Comparison of ENCODE assay signal across 8 cellular contexts in genomic region chr3:119295816-119296484, GRCh38. TPM values are rescaled to one million over a fixed set of nuclear protein-coding genes. Genes with fewer than 3 reads are reported as not detected.
DNase-seq lines count a peak whose midpoint lies in the region; ATAC-seq and TF ChIP-seq lines count a peak whose summit lies in the region.

No MANE protein-coding gene starts in this region.

- H3K4me1 ChIP-seq in cardiac muscle cell (ENCODE audit: low read depth) (peaks cover 54% of the 10 kb centered on the region), left lung (peaks cover 37 to 75% of the 10 kb centered on the region in 2 donors), urinary bladder (ENCODE audit: insufficient read depth) (no peaks in the 10 kb centered on the region)

- ATAC-seq in left cardiac atrium (no peak), left lung (no peak), GM19324 (IDR thresholded peaks at IDR 0.05; ENCODE audit: low FRiP score, unreplicated experiment) (no peak)
- no peak for ATAC-seq in activated T-helper 17 cell treated with anti-CD3 and anti-CD28 coated beads, Interleukin-2, amount 50 U/mL, for 72 hours (replicated peaks)

- H3K27ac ChIP-seq in cardiac muscle cell (peak overlapping the region; percentile 90), left lung (peak overlapping the region; percentile 93 to 97), urinary bladder (ENCODE audit: low read depth) (no peak overlapping the region)

- peak overlapping the region; percentile 87 for H3K4me3 ChIP-seq in cardiac muscle cell
- H3K4me3 ChIP-seq in left lung = peak overlapping the region; percentile 68 to 88
- peak overlapping the region; percentile 62 for H3K4me3 ChIP-seq in urinary bladder (ENCODE audit: low read depth, low read length)

- peaks cover 40% of the 10 kb centered on the region for H3K4me1 Mint-ChIP-seq in activated T-helper 17 cell treated with anti-CD3 and anti-CD28 coated beads, Interleukin-2, amount 50 U/mL, for 72 hours

- peak overlapping the region; percentile 86 for H3K27ac Mint-ChIP-seq in activated T-helper 17 cell treated with anti-CD3 and anti-CD28 coated beads, Interleukin-2, amount 50 U/mL, for 72 hours

- H3K27me3 ChIP-seq in cardiac muscle cell = no peaks in the 10 kb centered on the region
- no peaks in the 10 kb centered on the region for H3K27me3 ChIP-seq in left lung

- no peaks in the 10 kb centered on the region for H3K9me3 ChIP-seq in cardiac muscle cell (ENCODE audit: low read depth)
- H3K9me3 ChIP-seq in left lung = no peaks in the 10 kb centered on the region

- H3K4me3 Mint-ChIP-seq in activated T-helper 17 cell treated with anti-CD3 and anti-CD28 coated beads, Interleukin-2, amount 50 U/mL, for 72 hours = peak overlapping the region; percentile 87

- no peak for TF ChIP-seq CTCF in cardiac muscle cell (IDR thresholded peaks at IDR 0.05; ENCODE audit: low read depth, low read length)
- TF ChIP-seq CTCF in left lung (IDR thresholded peaks at IDR 0.05) = no peak

- H3K27me3 Mint-ChIP-seq in activated T-helper 17 cell treated with anti-CD3 and anti-CD28 coated beads, Interleukin-2, amount 50 U/mL, for 72 hours = no peaks in the 10 kb centered on the region

- H3K36me3 ChIP-seq in cardiac muscle cell = peaks cover 5% of the 10 kb centered on the region
- H3K36me3 ChIP-seq in left lung = peaks cover 0 to 10% of the 10 kb centered on the region in 2 donors
- H3K36me3 ChIP-seq in urinary bladder (ENCODE audit: insufficient read depth) = no peaks in the 10 kb centered on the region

- intact Hi-C loops in left cardiac atrium (cut with DNase I) (loop anchor here in 1 of 2 donors (5.0 to 10.0 kb wide), 2 partner anchors 36 to 169 kb away; partner anchors contain the start of genes POGLUT1 and TMEM39A), left lung (cut with DNase I) (loop anchor here in 1 of 2 donors (5.0 kb wide), 1 partner anchor 56 kb away; no protein-coding TSS in a partner anchor)

- H3K9me3 Mint-ChIP-seq in activated T-helper 17 cell treated with anti-CD3 and anti-CD28 coated beads, Interleukin-2, amount 50 U/mL, for 72 hours = no peaks in the 10 kb centered on the region

- peaks cover 43% of the 10 kb centered on the region for H3K36me3 Mint-ChIP-seq in activated T-helper 17 cell treated with anti-CD3 and anti-CD28 coated beads, Interleukin-2, amount 50 U/mL, for 72 hours (ENCODE audit: low read depth)

- DNase-seq in cardiac muscle cell (ENCODE audit: low read depth in 1 of 2, low spot score in 1 of 2) = no peak
- DNase-seq in left cardiac atrium = no peak
- DNase-seq in left lung = no peak
- DNase-seq in OCI-M2 (lab: John Stamatoyannopoulos, UW; ENCODE audit: unreplicated experiment) = no peak
- DNase-seq in NCI-H128 (lab: John Stamatoyannopoulos, UW; ENCODE audit: unreplicated experiment) = no peak

- 38% methylated on average over 6 of the region's 6 CpGs for WGBS in urinary bladder

RNA-seq across cellular contexts. Expression of gene ARHGAP31, which starts 1.8 kb away (rescaled TPM):
- total RNA-seq in cardiac muscle cell (59.9 and 60.6 TPM in 2 replicates), left cardiac atrium (10 to 100 TPM; 33.5 to 44.0 TPM), left lung (10 to 100 TPM; 61.8 to 70.3 TPM), urinary bladder (16.1 TPM)
- polyA plus RNA-seq in cardiac muscle cell (23.9 and 28.0 TPM in 2 replicates), urinary bladder (10.3 TPM)
- 10 to 100 TPM; 11.6 to 14.0 TPM for total RNA-seq in activated T-helper 17 cell treated with anti-CD3 and anti-CD28 coated beads, Interleukin-2, amount 50 U/mL, for 72 hours

RNA-seq across cellular contexts. Expression of gene B4GALT4, which starts 55.3 kb away (rescaled TPM):
- total RNA-seq in cardiac muscle cell (34.0 and 36.3 TPM in 2 replicates), left cardiac atrium (10 to 100 TPM; 13.3 to 15.9 TPM), left lung (10 to 100 TPM; 14.9 to 19.3 TPM), urinary bladder (23.2 TPM)
- polyA plus RNA-seq in cardiac muscle cell (45.4 and 51.0 TPM in 2 replicates), urinary bladder (18.8 TPM)
- 10 to 100 TPM; 18.5 to 28.1 TPM for total RNA-seq in activated T-helper 17 cell treated with anti-CD3 and anti-CD28 coated beads, Interleukin-2, amount 50 U/mL, for 72 hours
